In genomic region chr10:93073539-93074136, GRCh38 we compare ENCODE assay signal across 8 cellular contexts. TPM values are rescaled to one million over a fixed set of nuclear protein-coding genes. Genes with fewer than 3 reads are reported as not detected.
DNase-seq lines count a peak whose midpoint lies in the region; ATAC-seq and TF ChIP-seq lines count a peak whose summit lies in the region.

Gene CYP26A1 (plus strand): TSS chr10:93073893. CDS start chr10:93073935, 42 bp downstream.

- no peak for TF ChIP-seq POLR2A in heart left ventricle (IDR thresholded peaks at IDR 0.05)

- peaks cover 5 to 41% (median 26%) of the 10 kb centered on the region in 12 donors for H3K4me1 ChIP-seq in heart left ventricle
- H3K4me1 ChIP-seq in skeletal muscle satellite cell (ENCODE audit: control insufficient read depth, insufficient read depth, low read length), result peaks cover 39% of the 10 kb centered on the region

- H3F3A ChIP-seq in SU-DHL-6 (ENCODE audit: insufficient read depth), result no peaks in the 10 kb centered on the region

- H3K4me3 ChIP-seq in HFF-Myc (replicated peaks; ENCODE audit: low read depth, low read length), result peak within 1 kb of the TSS; percentile 39
- H3K4me3 ChIP-seq in SU-DHL-6 (ENCODE audit: insufficient read depth, low read length, poor library complexity, severe bottlenecking), result peak within 1 kb of the TSS; percentile 35
- peak within 1 kb of the TSS; percentile 23 to 49 (median 39) for H3K4me3 ChIP-seq in heart left ventricle
- H3K4me3 ChIP-seq in skeletal muscle satellite cell (ENCODE audit: low read length), result peak within 1 kb of the TSS; percentile 53

- TF ChIP-seq CTCF in HFF-Myc (IDR thresholded peaks at IDR 0.05; ENCODE audit: low read depth, low read length, missing control alignments), result no peak
- TF ChIP-seq CTCF in SU-DHL-6 (IDR thresholded peaks at IDR 0.05; ENCODE audit: insufficient read depth, low read length, poor library complexity, severe bottlenecking), result no peak
- TF ChIP-seq CTCF in heart left ventricle (IDR thresholded peaks at IDR 0.05), result no peak

- intact Hi-C loops in heart left ventricle (cut with DNase I), result loop anchor here in 1 of 10 donors (10.0 kb wide), 1 partner anchor 281 kb away; no protein-coding TSS in a partner anchor

- no peak for DNase-seq in HFF-Myc (ENCODE audit: extremely low read depth, low read depth)
- no peak for DNase-seq in heart left ventricle
- DNase-seq in NCI-H2029 (lab: John Stamatoyannopoulos, UW), result no peak
- DNase-seq in stimulated activated CD4-positive, alpha-beta T cell treated with anti-CD3 and anti-CD28 coated beads, Interleukin-4, amount 100 ng/mL, for 4 hours, result no peak

- no peaks in the 10 kb centered on the region for H3K9me3 ChIP-seq in SU-DHL-6 (ENCODE audit: insufficient read depth, low read length)
- no peaks in the 10 kb centered on the region for H3K9me3 ChIP-seq in heart left ventricle
- H3K9me3 ChIP-seq in skeletal muscle satellite cell (replicated peaks; ENCODE audit: low read length), result no peaks in the 10 kb centered on the region

- H4K20me1 ChIP-seq in SU-DHL-6 (ENCODE audit: low read depth, low read length), result no peaks in the 10 kb centered on the region

- ATAC-seq in heart left ventricle (peak in 1 of 4 donors; percentile 23), HG02642 (IDR thresholded peaks at IDR 0.05; ENCODE audit: poor library complexity, unreplicated experiment) (no peak), HG02885 (IDR thresholded peaks at IDR 0.05; ENCODE audit: poor library complexity, unreplicated experiment) (no peak)

- peak within 1 kb of the TSS; percentile 58 for H3K4me2 ChIP-seq in SU-DHL-6 (ENCODE audit: low read depth, low read length, poor library complexity, severe bottlenecking)
- peak within 1 kb of the TSS; percentile 60 for H3K4me2 ChIP-seq in skeletal muscle satellite cell (ENCODE audit: low read length)

- H3K9me2 ChIP-seq in SU-DHL-6 (replicated peaks; ENCODE audit: insufficient read depth, low read length), result no peaks in the 10 kb centered on the region

- WGBS in heart left ventricle, 4 donors, result 0 to 1% (median 1%) methylated on average over 27 to 51 of the region's 51 CpGs

- H3K79me2 ChIP-seq in SU-DHL-6 (ENCODE audit: insufficient read depth, low read length), result no peaks in the 10 kb centered on the region

- H3K27ac ChIP-seq in SU-DHL-6 (ENCODE audit: low read depth, low read length), result no peak within 1 kb of the TSS
- H3K27ac ChIP-seq in heart left ventricle, result no peak within 1 kb of the TSS

- H3K27me3 ChIP-seq in SU-DHL-6 (ENCODE audit: low read length) (no peaks in the 10 kb centered on the region), heart left ventricle (peaks cover 28 to 95% (median 70%) of the 10 kb centered on the region in 9 donors), skeletal muscle satellite cell (ENCODE audit: control insufficient read depth, insufficient read depth, low read length) (peaks cover 90% of the 10 kb centered on the region)

- H3K36me3 ChIP-seq in SU-DHL-6 (ENCODE audit: low read length) (no peaks in the 10 kb centered on the region), heart left ventricle (no peaks in the 10 kb centered on the region), skeletal muscle satellite cell (ENCODE audit: insufficient read depth, low read length) (no peaks in the 10 kb centered on the region)

- peak within 1 kb of the TSS; percentile 30; the same call in 1 of the 2 replicates for H3K9ac ChIP-seq in SU-DHL-6 (ENCODE audit: low read length)
- no peak within 1 kb of the TSS for H3K9ac ChIP-seq in skeletal muscle satellite cell (ENCODE audit: low read depth, low read length)

- H2AFZ ChIP-seq in SU-DHL-6 (ENCODE audit: low read depth, low read length, severe bottlenecking), result peak within 1 kb of the TSS; percentile 29

RNA-seq across cellular contexts. Expression of gene CYP26A1, which starts in this region (rescaled TPM):
- not detected for total RNA-seq in heart left ventricle
- polyA plus RNA-seq in heart left ventricle, result not detected
- total RNA-seq in skeletal muscle satellite cell (2012; rRNA removed), result not detected in 2 replicates
